10 cellular contexts compared by ENCODE assay signal in the genomic region with DNA sequence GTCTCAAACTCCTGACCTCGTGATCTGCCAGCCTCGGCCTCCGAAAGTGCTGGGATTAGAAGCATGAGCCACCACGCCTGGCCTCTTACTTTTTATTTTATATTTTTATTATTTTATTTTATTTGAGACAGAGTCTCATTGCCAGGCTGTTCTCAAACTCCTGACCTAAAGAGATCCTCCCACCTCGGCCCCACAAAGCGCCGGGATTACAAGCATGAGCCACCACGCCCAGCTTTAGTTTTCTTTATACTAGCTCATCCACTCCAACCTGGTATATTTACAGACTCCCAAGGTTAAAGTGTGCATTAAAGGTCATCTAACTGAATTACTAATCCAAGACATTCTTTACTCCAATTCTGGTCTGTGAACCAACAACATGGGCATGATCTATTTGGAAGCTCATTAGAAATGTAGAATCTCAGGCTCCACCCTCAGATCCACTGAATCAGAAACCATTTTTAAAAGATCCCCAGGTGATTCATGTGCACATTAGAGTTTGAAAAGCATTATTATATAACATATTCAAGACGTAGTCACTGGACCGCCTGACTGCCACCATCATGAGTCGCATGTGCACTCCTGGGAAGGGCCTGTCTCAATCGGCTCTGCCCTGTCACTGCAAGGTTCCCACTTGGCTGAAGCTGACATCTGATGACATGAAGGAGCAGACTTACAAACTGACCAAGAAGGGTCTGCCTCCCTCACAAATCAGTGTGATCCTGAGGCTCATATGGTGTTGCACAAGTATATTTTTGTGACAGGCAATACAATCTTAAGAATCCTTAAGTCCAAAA. TPM values are rescaled to one million over a fixed set of nuclear protein-coding genes. Genes with fewer than 3 reads are reported as not detected.
DNase-seq lines count a peak whose midpoint lies in the region; ATAC-seq and TF ChIP-seq lines count a peak whose summit lies in the region.
"Had no signal": no experiment of that assay in that cellular context is flagged by ENCODE, and none has a peak within 500 bp of the region (broad histone marks: within the 10 kb centered on the region; RNA-seq: fewer than 3 reads in every experiment).

No MANE protein-coding gene starts in this region.

- no peaks in the 10 kb centered on the region for H3K27me3 Mint-ChIP-seq in mesothelial cell of epicardium (ENCODE audit: low read depth)
- H3K27me3 Mint-ChIP-seq in stimulated activated naive B cell treated with anti-CD40 and anti-IgM and Interleukin-4, amounts not matched to agents 10 μg/mL and 1 μg/mL and 100 μg/mL, for 72 hours, result no peaks in the 10 kb centered on the region

- H3K4me2 ChIP-seq in SK-N-SH, result no peak overlapping the region
- peak overlapping the region; percentile 34 for H3K4me2 ChIP-seq in smooth muscle cell

- H3K9me3 Mint-ChIP-seq in mesothelial cell of epicardium, result peaks cover 11% of the 10 kb centered on the region
- H3K9me3 Mint-ChIP-seq in stimulated activated naive B cell treated with anti-CD40 and anti-IgM and Interleukin-4, amounts not matched to agents 10 μg/mL and 1 μg/mL and 100 μg/mL, for 72 hours, result peaks cover 0 to 5% of the 10 kb centered on the region in 2 donors

- H3K9ac ChIP-seq in SK-N-SH (no peak overlapping the region), smooth muscle cell (ENCODE audit: low read depth) (peak overlapping the region; percentile 9)

- TF ChIP-seq RAD21 in SK-N-SH (IDR thresholded peaks at IDR 0.05; ENCODE audit: low read length), result no peak

- no peak overlapping the region for H3K4me3 ChIP-seq in SK-N-SH (ENCODE audit: low read depth in 2 of 2, low read length in 1 of 2)
- no peak overlapping the region for H3K4me3 ChIP-seq in smooth muscle cell

- WGBS in SK-N-SH (ENCODE audit: low lambda C conversion rate), result 81% methylated on average over 12 of the region's 12 CpGs
- WGBS in smooth muscle cell (ENCODE audit: low lambda C conversion rate), result 89% methylated on average over 12 of the region's 12 CpGs

- CTCF ChIA-PET in SK-N-SH (lab: Yijun Ruan, JAX), result interaction anchor here (1.3 to 3.3 kb wide), 3 partner anchors 27 to 184 kb away, joined by 3 to 12 read pairs (median 9); a partner anchor contains a TSS

- no peak overlapping the region for H2AFZ ChIP-seq in SK-N-SH (ENCODE audit: low read depth)
- H2AFZ ChIP-seq in smooth muscle cell (ENCODE audit: low read depth), result no peak overlapping the region

- H3K9me3 ChIP-seq in SK-N-SH (no peaks in the 10 kb centered on the region), smooth muscle cell (replicated peaks; ENCODE audit: low read depth) (no peaks in the 10 kb centered on the region)

- DNase-seq in G401 (ENCODE audit: low spot score) (peak; percentile 21), SK-N-SH (no peak), foreskin keratinocyte (peak; percentile 43 to 69), smooth muscle cell (lab: John Stamatoyannopoulos, UW; ENCODE audit: unreplicated experiment) (no peak), T1000 (lab: John Stamatoyannopoulos, UW) (no peak), OCI-M1 (lab: John Stamatoyannopoulos, UW) (no peak), mesothelial cell of epicardium (ENCODE audit: low spot score in 2 of 2, unreplicated experiment in 2 of 2) (no peak)
- DNase-seq in stimulated activated naive B cell treated with anti-CD40 and anti-IgM and Interleukin-4, amounts not matched to agents 10 μg/mL and 1 μg/mL and 100 μg/mL, for 72 hours, result no peak
- DNase-seq: NCI-H187, posterior cingulate gyrus had no signal

- no peak for TF ChIP-seq CTCF in SK-N-SH (IDR thresholded peaks at IDR 0.05)
- no peak for TF ChIP-seq CTCF in foreskin keratinocyte (conservative IDR thresholded peaks at IDR 0.05)
- TF ChIP-seq CTCF in smooth muscle cell (IDR thresholded peaks at IDR 0.05; ENCODE audit: borderline replicate concordance, insufficient read depth, poor library complexity, severe bottlenecking), result no peak
- no peak for TF ChIP-seq CTCF in mesothelial cell of epicardium (IDR thresholded peaks at IDR 0.05; ENCODE audit: unreplicated experiment)

- H3K4me1 ChIP-seq in SK-N-SH (ENCODE audit: control insufficient read depth in 1 of 2, insufficient read depth in 2 of 2, low read depth in 1 of 2, low read length in 1 of 2) (peaks cover 2 to 19% of the 10 kb centered on the region in 2 experiments; a peak in 3 of 4 replicates), foreskin keratinocyte (peaks cover 27% of the 10 kb centered on the region), smooth muscle cell (ENCODE audit: low read depth) (peaks cover 15% of the 10 kb centered on the region)

- H3K36me3 Mint-ChIP-seq in mesothelial cell of epicardium, result peaks cover 6% of the 10 kb centered on the region
- peaks cover 3 to 10% of the 10 kb centered on the region in 2 donors for H3K36me3 Mint-ChIP-seq in stimulated activated naive B cell treated with anti-CD40 and anti-IgM and Interleukin-4, amounts not matched to agents 10 μg/mL and 1 μg/mL and 100 μg/mL, for 72 hours

- peaks cover 16% of the 10 kb centered on the region for H3K4me1 Mint-ChIP-seq in mesothelial cell of epicardium
- peaks cover 24 to 44% of the 10 kb centered on the region in 2 donors for H3K4me1 Mint-ChIP-seq in stimulated activated naive B cell treated with anti-CD40 and anti-IgM and Interleukin-4, amounts not matched to agents 10 μg/mL and 1 μg/mL and 100 μg/mL, for 72 hours

- POLR2A ChIA-PET in SK-N-SH (lab: Yijun Ruan, JAX), result no interaction called here

- H4K20me1 ChIP-seq in SK-N-SH (ENCODE audit: insufficient read depth) (no peaks in the 10 kb centered on the region; the same call in 1 of the 2 replicates), smooth muscle cell (ENCODE audit: low read depth) (peaks cover 85% of the 10 kb centered on the region)

- H3K27me3 ChIP-seq in SK-N-SH (ENCODE audit: insufficient read depth) (no peaks in the 10 kb centered on the region), foreskin keratinocyte (no peaks in the 10 kb centered on the region), smooth muscle cell (ENCODE audit: low read depth) (no peaks in the 10 kb centered on the region)

- peak; percentile 90 for ATAC-seq in foreskin keratinocyte
- ATAC-seq in stimulated activated naive B cell treated with anti-CD40 and anti-IgM and Interleukin-4, amounts not matched to agents 10 μg/mL and 1 μg/mL and 100 μg/mL, for 72 hours (replicated peaks), result no peak

- in situ Hi-C loops in G401 (cut with HindIII; ENCODE audit: low sequenced_read_pairs), result loop anchor here (5.0 kb wide), 1 partner anchor 57 kb away; no protein-coding TSS in a partner anchor

- peak overlapping the region in 1 of 2 experiments; percentile 52; a peak in 2 of 4 replicates for H3K27ac ChIP-seq in SK-N-SH (ENCODE audit: low read depth in 2 of 2, low read length in 1 of 2)
- peak overlapping the region; percentile 63 for H3K27ac ChIP-seq in foreskin keratinocyte
- peak overlapping the region; percentile 62 for H3K27ac ChIP-seq in smooth muscle cell (ENCODE audit: low read depth)

- no peak overlapping the region for H3K27ac Mint-ChIP-seq in mesothelial cell of epicardium
- H3K27ac Mint-ChIP-seq in stimulated activated naive B cell treated with anti-CD40 and anti-IgM and Interleukin-4, amounts not matched to agents 10 μg/mL and 1 μg/mL and 100 μg/mL, for 72 hours, result no peak overlapping the region

- no peak for TF ChIP-seq EP300 in SK-N-SH (IDR thresholded peaks at IDR 0.05; ENCODE audit: borderline replicate concordance in 1 of 2, low read depth in 1 of 2, low read length in 1 of 2)

- H3K36me3 ChIP-seq in SK-N-SH (replicated peaks in 1 of 2; ENCODE audit: control insufficient read depth in 1 of 2, insufficient read depth in 2 of 2, low read length in 1 of 2) (no peaks in the 10 kb centered on the region), smooth muscle cell (ENCODE audit: low read depth) (no peaks in the 10 kb centered on the region)

- H3K79me2 ChIP-seq in SK-N-SH (ENCODE audit: insufficient read depth), result peaks cover 70% of the 10 kb centered on the region
- peaks cover 93% of the 10 kb centered on the region for H3K79me2 ChIP-seq in smooth muscle cell (ENCODE audit: low read depth)

- H3F3A ChIP-seq in SK-N-SH (replicated peaks; ENCODE audit: insufficient read depth) (peaks cover 4% of the 10 kb centered on the region), smooth muscle cell (ENCODE audit: low read depth) (no peaks in the 10 kb centered on the region)

- H3K4me3 Mint-ChIP-seq in mesothelial cell of epicardium, result no peak overlapping the region
- no peak overlapping the region for H3K4me3 Mint-ChIP-seq in stimulated activated naive B cell treated with anti-CD40 and anti-IgM and Interleukin-4, amounts not matched to agents 10 μg/mL and 1 μg/mL and 100 μg/mL, for 72 hours

- H3K9me2 ChIP-seq in SK-N-SH, result no peaks in the 10 kb centered on the region

TF ChIP-seq in SK-N-SH, 30 proteins besides CTCF, POLR2A, EP300 and RAD21 (continues in another document):
- TF ChIP-seq FOSL2 (IDR thresholded peaks at IDR 0.05; ENCODE audit: borderline replicate concordance, low read depth), result peak; percentile 19; the same call in 1 of the 2 replicates
- TF ChIP-seq, protein P1, sequence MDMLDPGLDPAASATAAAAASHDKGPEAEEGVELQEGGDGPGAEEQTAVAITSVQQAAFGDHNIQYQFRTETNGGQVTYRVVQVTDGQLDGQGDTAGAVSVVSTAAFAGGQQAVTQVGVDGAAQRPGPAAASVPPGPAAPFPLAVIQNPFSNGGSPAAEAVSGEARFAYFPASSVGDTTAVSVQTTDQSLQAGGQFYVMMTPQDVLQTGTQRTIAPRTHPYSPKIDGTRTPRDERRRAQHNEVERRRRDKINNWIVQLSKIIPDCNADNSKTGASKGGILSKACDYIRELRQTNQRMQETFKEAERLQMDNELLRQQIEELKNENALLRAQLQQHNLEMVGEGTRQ (IDR thresholded peaks at IDR 0.05; ENCODE audit: borderline replicate concordance, low read depth, low read length), result no peak

RNA-seq across cellular contexts. Expression of a gene that starts 26.6 kb away (rescaled TPM):
- 5.9 and 6.0 TPM in 2 replicates for total RNA-seq in G401 (2014; rRNA removed; shearing (Covaris generic))
- polyA plus RNA-seq in SK-N-SH (2012; rRNA removed) (1.3 and 1.7 TPM in 2 replicates), foreskin keratinocyte (0.77 and 1.1 TPM in 2 replicates), smooth muscle cell (6.2 and 8.3 TPM in 2 replicates)
- polyA plus RNA-seq in SK-N-SH (2012; cell fraction: cytosol; rRNA removed), result 1.5 and 1.6 TPM in 2 replicates
- 2.2 and 5.0 TPM in 2 replicates for polyA plus RNA-seq in SK-N-SH (2012; cell fraction: nucleus; rRNA removed)
- total RNA-seq in foreskin keratinocyte (5.6 and 6.1 TPM in 2 replicates), smooth muscle cell (17.5 and 19.1 TPM in 2 replicates), mesothelial cell of epicardium (31.3 to 35.6 TPM (median 35.3 TPM) in 3 replicates)

RNA-seq across cellular contexts. Expression of a gene that starts 39.9 kb away (rescaled TPM):
- total RNA-seq in G401 (2014; rRNA removed; shearing (Covaris generic)), result 13.3 and 29.5 TPM in 2 replicates
- polyA plus RNA-seq in SK-N-SH (2012; rRNA removed) (5.8 and 7.1 TPM in 2 replicates), foreskin keratinocyte (7.4 and 8.7 TPM in 2 replicates), smooth muscle cell (15.5 and 19.1 TPM in 2 replicates)
- polyA plus RNA-seq in SK-N-SH (2012; cell fraction: cytosol; rRNA removed), result 10.7 and 11.5 TPM in 2 replicates
- 3.4 and 3.6 TPM in 2 replicates for polyA plus RNA-seq in SK-N-SH (2012; cell fraction: nucleus; rRNA removed)
- total RNA-seq in foreskin keratinocyte (12.1 and 13.1 TPM in 2 replicates), smooth muscle cell (21.6 and 26.0 TPM in 2 replicates), mesothelial cell of epicardium (21.0 to 23.0 TPM (median 22.1 TPM) in 3 replicates)

Comparison
In these comparisons a context has a peak if more than half of its experiments do, and no peak if none do; other contexts are left out.
1. DNase-seq: peak in G401 (single experiment) and foreskin keratinocyte (2 of 2); none in SK-N-SH (single experiment), smooth muscle cell (single experiment), T1000 (single experiment), OCI-M1 (single experiment), mesothelial cell of epicardium (0 of 2) and stimulated activated naive B cell treated with anti-CD40 and anti-IgM and Interleukin-4, amounts not matched to agents 10 μg/mL and 1 μg/mL and 100 μg/mL, for 72 hours (single experiment).